8 cellular contexts compared by ENCODE assay signal in genomic region chr13:43664700-43665191, GRCh38.
A peak's percentile ranks its signal among the peaks of the same experiment; 100 is the strongest.
DNase-seq lines count a peak whose midpoint lies in the region; ATAC-seq and TF ChIP-seq lines count a peak whose summit lies in the region.

No MANE protein-coding gene starts in this region.

- TF ChIP-seq CTCF in GM12865 (IDR thresholded peaks at IDR 0.05; ENCODE audit: insufficient read depth, low read depth, low read length, missing control alignments): no peak
- TF ChIP-seq CTCF in PC-9 (conservative IDR thresholded peaks at IDR 0.05): no peak
- no peak for TF ChIP-seq CTCF in fibroblast of lung (conservative IDR thresholded peaks at IDR 0.05 in 1 of 2, IDR thresholded peaks at IDR 0.05 in 1 of 2; ENCODE audit: low read depth in 1 of 2, low read length in 2 of 2)
- no peak for TF ChIP-seq CTCF in prostate gland (IDR thresholded peaks at IDR 0.05)

- H4K20me1 ChIP-seq in PC-9 (ENCODE audit: insufficient read depth) (no peaks in the 10 kb centered on the region), fibroblast of lung (ENCODE audit: control insufficient read depth, extremely low read depth, insufficient read depth, low read length) (no peaks in the 10 kb centered on the region)

- WGBS in prostate gland: 13% methylated on average over 1 of the region's 1 CpG

- H3K27me3 ChIP-seq in PC-9 (ENCODE audit: insufficient read depth, low read depth): no peaks in the 10 kb centered on the region
- no peaks in the 10 kb centered on the region for H3K27me3 ChIP-seq in fibroblast of lung (ENCODE audit: control insufficient read depth, insufficient read depth, low read length)
- H3K27me3 ChIP-seq in prostate gland (replicated peaks; ENCODE audit: insufficient read depth): no peaks in the 10 kb centered on the region

- peak overlapping the region; percentile 7; the same call in 1 of the 2 replicates for H3K4me2 ChIP-seq in PC-9
- peak overlapping the region; percentile 70 for H3K4me2 ChIP-seq in fibroblast of lung (ENCODE audit: extremely low read depth, insufficient read depth, low read length)

- no peak overlapping the region for H3K27ac ChIP-seq in PC-9
- H3K27ac ChIP-seq in fibroblast of lung (ENCODE audit: insufficient read depth, low read length): peak overlapping the region; percentile 74
- peak overlapping the region in 1 of 2 donors; percentile 11 for H3K27ac ChIP-seq in prostate gland

- H3F3A ChIP-seq in PC-9 (ENCODE audit: insufficient read depth, low read depth): no peaks in the 10 kb centered on the region

- 0 out of 2 replicates have a peak overlapping the region, but pooled peaks have one; percentile 13 for H2AFZ ChIP-seq in PC-9
- H2AFZ ChIP-seq in fibroblast of lung (ENCODE audit: low read length): peak overlapping the region; percentile 57

- H3K9me2 ChIP-seq in PC-9 (ENCODE audit: insufficient read depth): no peaks in the 10 kb centered on the region

- H3K36me3 ChIP-seq in PC-9 (ENCODE audit: low read depth) (no peaks in the 10 kb centered on the region), fibroblast of lung (ENCODE audit: control insufficient read depth, insufficient read depth, low read length) (no peaks in the 10 kb centered on the region), prostate gland (no peaks in the 10 kb centered on the region)

- CTCF ChIA-PET in PC-9 (lab: Charles Lee): no interaction called here

- DNase-seq in GM12865 (ENCODE audit: low read depth) (peak; percentile 26), PC-9 (peak; percentile 39 to 57), fibroblast of lung (ENCODE audit: low read depth in 2 of 2) (peak; percentile 63 to 79), prostate gland (ENCODE audit: low spot score) (peak; percentile 7), midbrain (lab: John Stamatoyannopoulos, UW) (no peak), medulla oblongata (ENCODE audit: extremely low spot score) (no peak)
- no peak for DNase-seq in activated CD8-positive, alpha-beta memory T cell treated with anti-CD3 and anti-CD28 coated beads, Interleukin-2, amount 50 U/mL, for 4 hours

- H3K79me2 ChIP-seq in PC-9 (ENCODE audit: low read depth) (no peaks in the 10 kb centered on the region), fibroblast of lung (ENCODE audit: control insufficient read depth, insufficient read depth, low read length) (no peaks in the 10 kb centered on the region)

- no peak overlapping the region for H3K9ac ChIP-seq in fibroblast of lung (ENCODE audit: insufficient read depth, low read length)

- no TSS peak for BruUV-seq in PC-9 (replicated peaks; lab: Mats Ljungman, UMichigan)

- POLR2A ChIA-PET in PC-9 (lab: Charles Lee; ENCODE audit: unreplicated experiment): interaction anchor here (0.6 kb wide), 2 partner anchors 519 to 1605 kb away, joined by 3 to 5 read pairs; no protein-coding TSS in a partner anchor

- intact Hi-C loops in PC-9 (cut with micrococcal nuclease; ENCODE audit: unreplicated experiment): no loop called here
- intact Hi-C loops in prostate gland (cut with DNase I): no loop called here

- ATAC-seq in HG02981 (IDR thresholded peaks at IDR 0.05; ENCODE audit: unreplicated experiment): no peak

- H3K9me3 ChIP-seq in PC-9 (ENCODE audit: insufficient read depth, low read depth) (no peaks in the 10 kb centered on the region), fibroblast of lung (ENCODE audit: control insufficient read depth, insufficient read depth, low read depth, low read length) (no peaks in the 10 kb centered on the region), prostate gland (no peaks in the 10 kb centered on the region)

- no peak for TF ChIP-seq POLR2A in prostate gland (IDR thresholded peaks at IDR 0.05)

- H3K4me3 ChIP-seq in GM12865 (ENCODE audit: low read depth, low read length) (no peak overlapping the region), PC-9 (no peak overlapping the region), fibroblast of lung (replicated peaks in 1 of 4; ENCODE audit: control extremely low read depth in 1 of 4, insufficient read depth in 1 of 4, low read depth in 3 of 4, low read length in 4 of 4) (peak overlapping the region in 1 of 4 experiments; percentile 8), prostate gland (no peak overlapping the region)

- H3K4me1 ChIP-seq in PC-9 (replicated peaks; ENCODE audit: insufficient read depth): peaks cover 10% of the 10 kb centered on the region; the same call in 1 of the 2 replicates
- peaks cover 7% of the 10 kb centered on the region for H3K4me1 ChIP-seq in fibroblast of lung (ENCODE audit: control insufficient read depth, extremely low read depth, insufficient read depth, low read length)
- peaks cover 7% of the 10 kb centered on the region for H3K4me1 ChIP-seq in prostate gland (replicated peaks)

Comparison
In these comparisons a context has a peak if more than half of its experiments do, and no peak if none do; other contexts are left out.
1. DNase-seq: peak in GM12865 (single experiment), PC-9 (2 of 2), fibroblast of lung (2 of 2) and prostate gland (single experiment); none in midbrain (single experiment), activated CD8-positive, alpha-beta memory T cell treated with anti-CD3 and anti-CD28 coated beads, Interleukin-2, amount 50 U/mL, for 4 hours (single experiment) and medulla oblongata (single experiment).